In genomic region chr3:56706629-56707028, GRCh38 we compare ENCODE assay signal across 3 cellular contexts.
"Had no signal": no experiment of that assay in that cellular context is flagged by ENCODE, and none has a peak within 500 bp of the region (broad histone marks: within the 10 kb centered on the region; RNA-seq: fewer than 3 reads in every experiment).

No MANE protein-coding gene starts in this region.

- DNase-seq: GDM1, GF-D8 had no signal

- ATAC-seq: GM12878 had no signal

- H3K4me3 ChIP-seq: GM12878 had no signal
